ENCODE assay signal across 7 cellular contexts in the genomic region with DNA sequence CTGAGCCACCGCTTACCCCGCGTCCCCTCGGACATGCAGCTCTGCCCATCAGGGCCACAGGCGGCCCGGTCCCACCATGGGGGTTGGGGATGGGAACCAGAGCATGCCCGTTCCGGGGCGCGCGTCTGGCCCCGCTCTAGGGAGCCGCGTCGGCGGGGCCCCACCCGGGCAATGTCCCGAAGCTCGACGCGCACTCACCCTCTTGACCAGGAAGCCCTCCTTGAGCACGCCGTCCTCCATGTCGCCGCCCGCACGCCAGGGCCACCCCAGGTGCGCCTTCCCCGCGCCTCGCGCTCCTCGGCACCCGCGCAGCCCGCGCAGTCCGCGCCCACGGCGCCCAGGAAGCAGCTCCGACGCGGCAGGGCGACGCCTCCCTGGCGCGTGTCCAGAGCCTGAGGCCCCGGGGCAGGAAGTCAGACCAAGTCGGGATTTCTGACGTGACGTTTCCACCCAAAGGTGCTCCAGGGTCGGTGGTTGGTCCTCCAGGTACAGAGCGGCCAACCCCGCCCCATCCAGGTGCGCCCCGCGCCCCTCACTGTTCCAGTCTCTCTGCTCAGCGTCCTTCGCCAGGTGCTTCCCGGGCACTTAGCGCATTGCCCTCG. TPM values are rescaled to one million over a fixed set of nuclear protein-coding genes. Genes with fewer than 3 reads are reported as not detected.
DNase-seq lines count a peak whose midpoint lies in the region; ATAC-seq lines count a peak whose summit lies in the region.

A gene with protein sequence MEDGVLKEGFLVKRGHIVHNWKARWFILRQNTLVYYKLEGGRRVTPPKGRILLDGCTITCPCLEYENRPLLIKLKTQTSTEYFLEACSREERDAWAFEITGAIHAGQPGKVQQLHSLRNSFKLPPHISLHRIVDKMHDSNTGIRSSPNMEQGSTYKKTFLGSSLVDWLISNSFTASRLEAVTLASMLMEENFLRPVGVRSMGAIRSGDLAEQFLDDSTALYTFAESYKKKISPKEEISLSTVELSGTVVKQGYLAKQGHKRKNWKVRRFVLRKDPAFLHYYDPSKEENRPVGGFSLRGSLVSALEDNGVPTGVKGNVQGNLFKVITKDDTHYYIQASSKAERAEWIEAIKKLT (minus strand): TSS at position 346 of the 602 bp plus-strand sequence. CDS start 106 bp downstream, at position 240.

- no peak within 1 kb of the TSS for H4K91ac ChIP-seq in neuronal stem cell (ENCODE audit: low read depth, low read length, poor library complexity)

- in situ Hi-C loops in endometrial microvascular endothelial cells (cut with HindIII; ENCODE audit: inconsistent ontology term, low pct_unique_long_range_greater_than_20kb, low sequenced_read_pairs): no loop called here

- no peak within 1 kb of the TSS for H2BK15ac ChIP-seq in neuronal stem cell (ENCODE audit: low read length)

- H2BK12ac ChIP-seq in neuronal stem cell (ENCODE audit: low read length): no peak within 1 kb of the TSS

- H3K4me3 ChIP-seq in MG63 (no peak within 1 kb of the TSS), neuronal stem cell (ENCODE audit: low read length in 2 of 2) (peak within 1 kb of the TSS in 1 of 2 donors; percentile 72), urinary bladder (ENCODE audit: low read depth, low read length) (peak within 1 kb of the TSS; percentile 28)

- no CpG with 5 or more reads among the region's 63 CpGs for WGBS in neuronal stem cell (ENCODE audit: extremely low coverage in 2 of 2, insufficient read length in 2 of 2, insufficient replicate concordance in 1 of 2), 2 donors
- WGBS in urinary bladder: 3% methylated on average over 63 of the region's 63 CpGs

- H2BK5ac ChIP-seq in neuronal stem cell (ENCODE audit: low read length): no peak within 1 kb of the TSS

- H3K18ac ChIP-seq in neuronal stem cell (ENCODE audit: low read length): peak within 1 kb of the TSS; percentile 72

- H3K27me3 ChIP-seq in MG63: no peaks in the 10 kb centered on the region
- H3K27me3 ChIP-seq in neuronal stem cell (ENCODE audit: control insufficient read depth in 3 of 3, insufficient read depth in 3 of 3, low read depth in 1 of 3, low read length in 3 of 3): peaks cover 0 to 14% (median 2%) of the 10 kb centered on the region in 3 experiments

- H2AK5ac ChIP-seq in neuronal stem cell (ENCODE audit: low read depth, low read length): peak within 1 kb of the TSS; percentile 57

- H3K9me3 ChIP-seq in MG63 (no peaks in the 10 kb centered on the region), neuronal stem cell (replicated peaks in 1 of 2; ENCODE audit: control insufficient read depth in 2 of 2, insufficient read depth in 1 of 2, low read depth in 1 of 2, low read length in 2 of 2) (no peaks in the 10 kb centered on the region)

- H4K8ac ChIP-seq in neuronal stem cell (ENCODE audit: low read depth, low read length): no peak within 1 kb of the TSS

- peak within 1 kb of the TSS; percentile 67 for H3K4me2 ChIP-seq in neuronal stem cell (ENCODE audit: insufficient read depth, low read length, poor library complexity, severe bottlenecking)

- peak within 1 kb of the TSS; percentile 4 for H3K23ac ChIP-seq in neuronal stem cell (ENCODE audit: low read depth, low read length, poor library complexity)

- H3K14ac ChIP-seq in neuronal stem cell (ENCODE audit: low read length): peak within 1 kb of the TSS; percentile 42

- H3K4me1 ChIP-seq in neuronal stem cell (ENCODE audit: control insufficient read depth in 2 of 2, insufficient read depth in 1 of 2, low read depth in 1 of 2, low read length in 2 of 2) (peaks cover 0 to 3% of the 10 kb centered on the region in 2 donors), urinary bladder (ENCODE audit: insufficient read depth) (peaks cover 2% of the 10 kb centered on the region)

- peak; percentile 30 for DNase-seq in MG63
- peak; percentile 44 for DNase-seq in activated CD4-positive, alpha-beta T cell treated with anti-CD3 and anti-CD28 coated beads, Interleukin-2, amount 50 U/mL, for 1 hour
- no peak for DNase-seq in neuronal stem cell (ENCODE audit: low spot score)
- no peak for DNase-seq in medulla oblongata (ENCODE audit: extremely low spot score)

- H3K36me3 ChIP-seq in MG63: no peaks in the 10 kb centered on the region
- no peaks in the 10 kb centered on the region for H3K36me3 ChIP-seq in neuronal stem cell (replicated peaks in 1 of 2; ENCODE audit: control insufficient read depth in 2 of 2, insufficient read depth in 2 of 2, low read length in 2 of 2)
- H3K36me3 ChIP-seq in urinary bladder (ENCODE audit: insufficient read depth): no peaks in the 10 kb centered on the region

- H3K79me1 ChIP-seq in neuronal stem cell (ENCODE audit: low read depth, low read length): no peaks in the 10 kb centered on the region

- no peak for ATAC-seq in HG03378 (IDR thresholded peaks at IDR 0.05; ENCODE audit: unreplicated experiment)

- no peak within 1 kb of the TSS for H2AFZ ChIP-seq in neuronal stem cell (ENCODE audit: low read length)

- H3K9ac ChIP-seq in neuronal stem cell (ENCODE audit: low read depth, low read length, poor library complexity): peak within 1 kb of the TSS; percentile 54

- H3K27ac ChIP-seq in neuronal stem cell (replicated peaks; ENCODE audit: low read length) (no peak within 1 kb of the TSS), urinary bladder (ENCODE audit: low read depth) (no peak within 1 kb of the TSS)

- no peak within 1 kb of the TSS for H3K4ac ChIP-seq in neuronal stem cell (ENCODE audit: low read length)

- H2BK120ac ChIP-seq in neuronal stem cell (ENCODE audit: low read depth, low read length): no peak within 1 kb of the TSS

RNA-seq across cellular contexts. Expression of the gene that starts here (rescaled TPM):
- 2.2 TPM in 1 of 2 replicates, not detected in the other for total RNA-seq in MG63 (2014; rRNA removed; shearing (Covaris generic); ENCODE audit: low replicate concordance)
- total RNA-seq in endometrial microvascular endothelial cells (ENCODE audit: inconsistent ontology term) (51.5 TPM), urinary bladder (4.0 TPM)
- 0.07 TPM for polyA plus RNA-seq in neuronal stem cell (2013, experiment 1 of 2)
- 0.06 TPM for polyA plus RNA-seq in neuronal stem cell (2013, experiment 2 of 2)
- polyA plus RNA-seq in urinary bladder: 3.9 TPM

Comparison
In these comparisons a context has a peak if more than half of its experiments do, and no peak if none do; other contexts are left out.
1. RNA of the gene that starts here (total RNA-seq): 51.5 TPM in endometrial microvascular endothelial cells (single experiment); 4.0 TPM in urinary bladder (single experiment) and 2.2 TPM in MG63; every median in the first group is over 10 times any median in the second.
2. DNase-seq: peak in MG63 (single experiment) and activated CD4-positive, alpha-beta T cell treated with anti-CD3 and anti-CD28 coated beads, Interleukin-2, amount 50 U/mL, for 1 hour (single experiment); none in neuronal stem cell (single experiment) and medulla oblongata (single experiment).